Comparison of ENCODE assay signal across 1 cellular context in the genomic region with DNA sequence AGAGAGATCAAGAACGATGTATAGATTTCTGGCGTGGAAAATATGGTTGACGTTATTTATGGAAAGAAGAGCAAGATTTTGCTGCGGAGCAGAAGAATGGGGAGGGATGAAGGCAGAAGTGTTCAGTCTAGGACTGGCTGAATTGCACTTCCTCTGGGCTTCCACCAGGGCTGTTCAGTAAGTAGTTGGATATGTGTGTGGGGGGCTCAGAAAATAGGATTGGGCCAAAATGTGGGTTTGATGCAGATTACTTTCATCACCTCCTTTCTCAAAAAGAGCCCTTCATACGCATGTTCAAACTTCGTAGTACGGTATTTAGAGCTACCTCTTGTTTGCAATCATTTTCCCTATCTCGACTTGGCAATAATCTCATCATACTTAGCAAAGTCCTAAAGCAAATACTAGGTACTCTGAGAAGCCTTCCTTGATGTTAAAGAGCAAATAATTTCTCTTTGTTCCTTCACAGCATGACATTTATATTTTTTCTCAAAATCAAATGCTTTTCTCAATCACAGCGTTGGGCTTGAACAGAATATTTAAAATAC.
TF ChIP-seq lines count a peak whose summit lies in the region.

No MANE protein-coding gene starts in this region.

TF ChIP-seq in H1, 55 proteins besides CTCF, POLR2A, EP300 and RAD21:
- no peak for TF ChIP-seq SRF (IDR thresholded peaks at IDR 0.05; ENCODE audit: low read depth, low read length)
- TF ChIP-seq KDM4A (IDR thresholded peaks at IDR 0.05; ENCODE audit: low read depth, low read length, severe bottlenecking): no peak
- TF ChIP-seq FOSL1 (IDR thresholded peaks at IDR 0.05; ENCODE audit: insufficient read depth, low read depth, low read length): no peak
- TF ChIP-seq SIN3A (conservative IDR thresholded peaks at IDR 0.05 in 1 of 2, IDR thresholded peaks at IDR 0.05 in 1 of 2; ENCODE audit: low read depth in 1 of 2, low read length in 2 of 2): no peak
- no peak for TF ChIP-seq SP2 (IDR thresholded peaks at IDR 0.05; ENCODE audit: low read length)
- no peak for TF ChIP-seq GABPA (IDR thresholded peaks at IDR 0.05; ENCODE audit: borderline replicate concordance, insufficient read depth, low read length)
